In the genomic region with DNA sequence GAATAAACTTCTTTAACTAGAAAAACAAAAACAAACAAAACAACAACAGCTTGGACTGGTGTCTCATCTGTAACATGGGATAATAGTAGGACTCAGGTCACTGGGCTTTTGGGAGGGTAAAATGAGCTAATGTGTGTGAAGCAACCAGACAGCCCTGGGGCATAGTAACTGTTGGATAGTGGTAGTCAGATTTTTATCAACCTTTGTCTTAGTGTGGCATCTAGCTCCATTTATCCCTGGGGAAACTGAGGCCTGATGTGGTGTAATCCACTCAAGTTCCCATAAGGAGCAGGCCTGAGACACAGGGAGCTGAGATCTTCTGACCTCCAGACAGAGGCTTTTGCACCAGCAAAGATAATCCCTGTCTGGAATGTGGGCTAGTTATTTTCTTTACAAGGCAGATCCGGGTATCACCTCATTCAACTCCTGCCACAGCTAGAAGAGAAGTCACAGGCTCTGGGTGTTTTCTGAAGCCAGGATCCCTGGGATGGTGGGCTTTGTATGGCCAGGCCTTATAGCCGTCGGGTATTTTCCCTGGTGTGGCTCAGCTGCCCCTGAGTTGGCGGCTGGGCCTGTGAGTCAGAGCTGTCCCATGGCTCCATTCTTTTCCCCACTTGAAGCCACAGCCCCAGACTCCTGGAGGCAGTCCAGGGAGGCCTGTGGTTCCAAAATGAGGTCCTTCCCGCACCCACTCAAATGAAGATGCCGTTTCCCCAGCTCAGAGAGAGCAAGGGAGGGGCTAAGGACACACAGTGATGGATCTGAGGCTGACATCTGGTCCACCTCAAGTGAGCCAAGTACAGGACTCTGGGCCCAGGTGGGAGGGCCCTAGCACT, we compare ENCODE assay signal across 1 cellular context.
TF ChIP-seq lines count a peak whose summit lies in the region.

No MANE protein-coding gene starts in this region.

TF ChIP-seq in SK-N-SH, 30 proteins besides CTCF, POLR2A, EP300 and RAD21 (continued from another document):
- TF ChIP-seq RCOR1 (IDR thresholded peaks at IDR 0.05; ENCODE audit: low read length): no peak
- no peak for TF ChIP-seq RXRA (IDR thresholded peaks at IDR 0.05; ENCODE audit: borderline replicate concordance, low read depth)
- TF ChIP-seq GATA2 (CRISPR knock-in tag; IDR thresholded peaks at IDR 0.05): no peak
- TF ChIP-seq FOSL2 (IDR thresholded peaks at IDR 0.05; ENCODE audit: borderline replicate concordance, low read depth): peak; percentile 46; the same call in 1 of the 2 replicates
- TF ChIP-seq, protein P1, sequence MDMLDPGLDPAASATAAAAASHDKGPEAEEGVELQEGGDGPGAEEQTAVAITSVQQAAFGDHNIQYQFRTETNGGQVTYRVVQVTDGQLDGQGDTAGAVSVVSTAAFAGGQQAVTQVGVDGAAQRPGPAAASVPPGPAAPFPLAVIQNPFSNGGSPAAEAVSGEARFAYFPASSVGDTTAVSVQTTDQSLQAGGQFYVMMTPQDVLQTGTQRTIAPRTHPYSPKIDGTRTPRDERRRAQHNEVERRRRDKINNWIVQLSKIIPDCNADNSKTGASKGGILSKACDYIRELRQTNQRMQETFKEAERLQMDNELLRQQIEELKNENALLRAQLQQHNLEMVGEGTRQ (IDR thresholded peaks at IDR 0.05; ENCODE audit: borderline replicate concordance, low read depth, low read length): no peak
- TF ChIP-seq TAF1 (IDR thresholded peaks at IDR 0.05; ENCODE audit: borderline replicate concordance, low read depth, low read length): no peak
- TF ChIP-seq, protein P2, sequence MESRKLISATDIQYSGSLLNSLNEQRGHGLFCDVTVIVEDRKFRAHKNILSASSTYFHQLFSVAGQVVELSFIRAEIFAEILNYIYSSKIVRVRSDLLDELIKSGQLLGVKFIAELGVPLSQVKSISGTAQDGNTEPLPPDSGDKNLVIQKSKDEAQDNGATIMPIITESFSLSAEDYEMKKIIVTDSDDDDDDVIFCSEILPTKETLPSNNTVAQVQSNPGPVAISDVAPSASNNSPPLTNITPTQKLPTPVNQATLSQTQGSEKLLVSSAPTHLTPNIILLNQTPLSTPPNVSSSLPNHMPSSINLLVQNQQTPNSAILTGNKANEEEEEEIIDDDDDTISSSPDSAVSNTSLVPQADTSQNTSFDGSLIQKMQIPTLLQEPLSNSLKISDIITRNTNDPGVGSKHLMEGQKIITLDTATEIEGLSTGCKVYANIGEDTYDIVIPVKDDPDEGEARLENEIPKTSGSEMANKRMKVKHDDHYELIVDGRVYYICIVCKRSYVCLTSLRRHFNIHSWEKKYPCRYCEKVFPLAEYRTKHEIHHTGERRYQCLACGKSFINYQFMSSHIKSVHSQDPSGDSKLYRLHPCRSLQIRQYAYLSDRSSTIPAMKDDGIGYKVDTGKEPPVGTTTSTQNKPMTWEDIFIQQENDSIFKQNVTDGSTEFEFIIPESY (IDR thresholded peaks at IDR 0.05; ENCODE audit: borderline replicate concordance, low read depth): no peak
- TF ChIP-seq, protein P3, sequence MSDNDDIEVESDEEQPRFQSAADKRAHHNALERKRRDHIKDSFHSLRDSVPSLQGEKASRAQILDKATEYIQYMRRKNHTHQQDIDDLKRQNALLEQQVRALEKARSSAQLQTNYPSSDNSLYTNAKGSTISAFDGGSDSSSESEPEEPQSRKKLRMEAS (IDR thresholded peaks at IDR 0.05; ENCODE audit: low read depth): peak; percentile 65
- TF ChIP-seq FOXJ3 (CRISPR knock-in tag; IDR thresholded peaks at IDR 0.05): no peak
- peak; percentile 60 for TF ChIP-seq NFIC (IDR thresholded peaks at IDR 0.05; ENCODE audit: borderline replicate concordance)
- no peak for TF ChIP-seq CHD2 (IDR thresholded peaks at IDR 0.05; ENCODE audit: low read length, partially characterized antibody)
- no peak for TF ChIP-seq TCF12 (IDR thresholded peaks at IDR 0.05)
- no peak for TF ChIP-seq SIN3A (IDR thresholded peaks at IDR 0.05; ENCODE audit: borderline replicate concordance, low read depth, low read length)
- no peak for TF ChIP-seq EZH2phosphoT487 (IDR thresholded peaks at IDR 0.05; ENCODE audit: borderline replicate concordance, low read depth)
- TF ChIP-seq JUND (IDR thresholded peaks at IDR 0.05): peak; percentile 46
- TF ChIP-seq, protein P4, sequence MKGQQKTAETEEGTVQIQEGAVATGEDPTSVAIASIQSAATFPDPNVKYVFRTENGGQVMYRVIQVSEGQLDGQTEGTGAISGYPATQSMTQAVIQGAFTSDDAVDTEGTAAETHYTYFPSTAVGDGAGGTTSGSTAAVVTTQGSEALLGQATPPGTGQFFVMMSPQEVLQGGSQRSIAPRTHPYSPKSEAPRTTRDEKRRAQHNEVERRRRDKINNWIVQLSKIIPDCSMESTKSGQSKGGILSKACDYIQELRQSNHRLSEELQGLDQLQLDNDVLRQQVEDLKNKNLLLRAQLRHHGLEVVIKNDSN (IDR thresholded peaks at IDR 0.05; ENCODE audit: borderline replicate concordance, low read depth): no peak
- TF ChIP-seq FOXM1 (IDR thresholded peaks at IDR 0.05; ENCODE audit: low read depth): no peak
- no peak for TF ChIP-seq MXI1 (IDR thresholded peaks at IDR 0.05; ENCODE audit: low read depth, low read length)
- no peak for TF ChIP-seq GABPA (IDR thresholded peaks at IDR 0.05; ENCODE audit: low read depth)
- no peak for TF ChIP-seq TEAD4 (IDR thresholded peaks at IDR 0.05; ENCODE audit: borderline replicate concordance, insufficient read depth)
- TF ChIP-seq RFX5 (IDR thresholded peaks at IDR 0.05; ENCODE audit: low read length): no peak
- no peak for TF ChIP-seq MEF2A (IDR thresholded peaks at IDR 0.05; ENCODE audit: borderline replicate concordance, low read depth)
- no peak for TF ChIP-seq POLR2AphosphoS5 (IDR thresholded peaks at IDR 0.05; ENCODE audit: low read depth, low read length)
- no peak for TF ChIP-seq ELF1 (IDR thresholded peaks at IDR 0.05)
